In the genomic region with DNA sequence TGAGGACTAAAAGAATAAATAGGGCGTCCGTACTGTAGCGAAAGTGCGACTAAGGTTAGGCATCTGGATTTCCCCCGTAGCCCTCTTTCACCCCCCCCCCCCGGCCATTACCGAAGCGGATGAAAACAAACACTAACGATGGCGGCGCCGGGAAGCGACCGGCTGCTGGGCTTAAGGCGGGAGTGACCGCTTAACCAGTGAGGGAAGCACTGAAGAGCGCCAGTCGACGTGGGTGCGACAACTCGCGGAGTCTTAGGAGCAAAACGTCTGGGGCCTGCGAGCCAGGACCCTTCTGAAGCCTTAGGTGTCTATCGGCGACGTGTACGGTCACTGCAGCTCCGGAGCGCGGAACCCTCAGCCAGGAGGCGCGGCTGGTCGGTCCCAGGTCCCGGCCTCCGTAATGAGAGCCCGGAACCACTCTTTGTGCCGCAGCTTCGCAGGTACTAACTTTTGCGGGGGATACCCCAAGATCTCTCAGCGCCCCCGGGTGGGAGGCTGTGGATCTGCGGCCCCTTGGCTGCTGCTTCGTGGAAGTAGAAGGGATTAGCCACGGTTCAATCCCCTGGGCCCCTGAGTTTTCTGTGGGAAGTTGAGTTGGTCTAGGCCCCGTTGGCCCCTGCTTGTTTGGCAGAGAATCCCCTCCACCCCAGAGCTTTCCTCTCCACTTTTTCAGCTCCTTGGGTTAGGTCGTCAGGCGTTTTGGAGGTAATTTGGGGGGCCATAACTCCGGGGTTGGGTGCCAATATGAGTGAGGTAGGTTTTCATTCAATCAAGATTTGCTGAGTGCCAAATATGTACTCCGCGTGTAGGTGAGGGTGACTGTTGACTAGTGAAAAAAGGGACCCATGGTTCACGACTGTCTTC, we compare ENCODE assay signal across 8 cellular contexts. TPM values are rescaled to one million over a fixed set of nuclear protein-coding genes. Genes with fewer than 3 reads are reported as not detected.
DNase-seq lines count a peak whose midpoint lies in the region; ATAC-seq and TF ChIP-seq lines count a peak whose summit lies in the region.

A gene (plus strand): TSS at position 103 of the 864 bp plus-strand sequence. CDS start 26,739 bp downstream, outside the sequence.

- TF ChIP-seq POLR2A in erythroblast (IDR thresholded peaks at IDR 0.05; ENCODE audit: low read length) = peak; percentile 23

- H3K9me3 ChIP-seq in Caco-2 (no peaks in the 10 kb centered on the region), OCI-LY3 (ENCODE audit: insufficient read depth, low read length) (no peaks in the 10 kb centered on the region), muscle layer of colon (ENCODE audit: low read length) (no peaks in the 10 kb centered on the region)

- CTCF ChIA-PET in Caco-2 (lab: Charles Lee) = interaction anchor here (0.6 to 1.9 kb wide), 6 partner anchors 51 to 128 kb away, joined by 3 to 9 read pairs (median 4); no protein-coding TSS in a partner anchor

- H3K27ac ChIP-seq in OCI-LY3 (ENCODE audit: low read length) (peak within 1 kb of the TSS; percentile 79), muscle layer of colon (ENCODE audit: low read depth, low read length) (peak within 1 kb of the TSS; percentile 92)

- no peaks in the 10 kb centered on the region for H3K27me3 ChIP-seq in Caco-2 (replicated peaks; ENCODE audit: control insufficient read depth, insufficient read depth, low read length)
- H3K27me3 ChIP-seq in OCI-LY3 (ENCODE audit: low read depth, low read length) = no peaks in the 10 kb centered on the region
- H3K27me3 ChIP-seq in muscle layer of colon (ENCODE audit: control insufficient read depth in 1 of 2, insufficient read depth in 2 of 2, low read length in 2 of 2) = no peaks in the 10 kb centered on the region

- H3K4me1 ChIP-seq in Caco-2 = peaks cover 11% of the 10 kb centered on the region
- H3K4me1 ChIP-seq in OCI-LY3 (ENCODE audit: low read length) = peaks cover 13% of the 10 kb centered on the region
- peaks cover 19% of the 10 kb centered on the region for H3K4me1 ChIP-seq in muscle layer of colon (ENCODE audit: insufficient read depth, low read length)

- DNase-seq in Caco-2 = peak; percentile 85 to 90
- DNase-seq in HPDE6-E6E7 (ENCODE audit: extremely low spot score) = peak; percentile 68
- DNase-seq in activated T-cell treated with anti-CD3 and anti-CD28 coated beads for 48 hours (ENCODE audit: low read depth) = peak; percentile 73
- peak; percentile 91 to 95 for DNase-seq in erythroblast (lab: John Stamatoyannopoulos, UW)
- DNase-seq in stimulated activated CD8-positive, alpha-beta memory T cell treated with anti-CD3 and anti-CD28 coated beads, Interleukin-7, amount 100 ng/mL, for 1 hour (ENCODE audit: low read depth in 2 of 2) = peak; percentile 62 to 68

- peak within 1 kb of the TSS; percentile 97 for H2AFZ ChIP-seq in OCI-LY3 (ENCODE audit: low read depth, low read length)

- peaks cover 18% of the 10 kb centered on the region for H3K4me1 Mint-ChIP-seq in Caco-2 (ENCODE audit: low read depth, unreplicated experiment)

- POLR2A ChIA-PET in Caco-2 (lab: Charles Lee) = interaction anchor here (0.7 to 3.3 kb wide), 3 partner anchors 24 to 62 kb away, joined by 5 to 22 read pairs (median 6); a partner anchor contains a TSS

- H3K79me2 ChIP-seq in OCI-LY3 (ENCODE audit: low read length) = peaks cover 27% of the 10 kb centered on the region

- H3K27me3 Mint-ChIP-seq in Caco-2 (ENCODE audit: insufficient read depth, unreplicated experiment) = no peaks in the 10 kb centered on the region

- H3K27ac Mint-ChIP-seq in Caco-2 (ENCODE audit: unreplicated experiment) = peak within 1 kb of the TSS; percentile 97

- BruUV-seq in Caco-2 (replicated peaks; lab: Mats Ljungman, UMichigan) = TSS peak; percentile 65

- peak within 1 kb of the TSS; percentile 90 for H3K4me3 Mint-ChIP-seq in Caco-2 (ENCODE audit: unreplicated experiment)

- H3K4me2 ChIP-seq in OCI-LY3 (ENCODE audit: low read length) = peak within 1 kb of the TSS; percentile 81

- peak within 1 kb of the TSS; percentile 92 for H3K9ac ChIP-seq in OCI-LY3 (ENCODE audit: low read length)
- H3K9ac ChIP-seq in muscle layer of colon (ENCODE audit: low read length) = peak within 1 kb of the TSS; percentile 84

- peaks cover 21% of the 10 kb centered on the region for H3K36me3 Mint-ChIP-seq in Caco-2 (ENCODE audit: insufficient read depth, unreplicated experiment)

- peak; percentile 82 to 94 for TF ChIP-seq CTCF in Caco-2 (IDR thresholded peaks at IDR 0.05; ENCODE audit: insufficient read depth in 1 of 2, low read depth in 1 of 2, low read length in 1 of 2, severe bottlenecking in 1 of 2, unreplicated experiment in 1 of 2)
- peak; percentile 79 for TF ChIP-seq CTCF in OCI-LY3 (IDR thresholded peaks at IDR 0.05; ENCODE audit: low read depth, low read length)

- peak; percentile 49 for ATAC-seq in GM19467 (IDR thresholded peaks at IDR 0.05; ENCODE audit: unreplicated experiment)

- no peaks in the 10 kb centered on the region for H4K20me1 ChIP-seq in OCI-LY3 (ENCODE audit: insufficient read depth, low read length)

- H3K9me3 Mint-ChIP-seq in Caco-2 (ENCODE audit: unreplicated experiment) = no peaks in the 10 kb centered on the region

- intact Hi-C loops in Caco-2 (cut with micrococcal nuclease; ENCODE audit: unreplicated experiment) = loop anchor here (1.0 to 2.0 kb wide), 4 partner anchors 23 to 225 kb away; a partner anchor contains a TSS

- peak within 1 kb of the TSS; percentile 96 for H3K4me3 ChIP-seq in Caco-2 (ENCODE audit: low read depth, low read length)
- H3K4me3 ChIP-seq in OCI-LY3 (ENCODE audit: low read length) = peak within 1 kb of the TSS; percentile 96
- H3K4me3 ChIP-seq in muscle layer of colon (ENCODE audit: low read depth in 1 of 2, low read length in 2 of 2) = peak within 1 kb of the TSS; percentile 97 to 98

- H3K36me3 ChIP-seq in Caco-2 (ENCODE audit: control insufficient read depth, insufficient read depth, low read length) (no peaks in the 10 kb centered on the region), OCI-LY3 (replicated peaks; ENCODE audit: low read depth, low read length) (no peaks in the 10 kb centered on the region), muscle layer of colon (ENCODE audit: insufficient read depth, low read length) (peaks cover 6% of the 10 kb centered on the region)

RNA-seq across cellular contexts. Expression of the gene that starts here (rescaled TPM):
- 75.9 and 101 TPM in 2 replicates for total RNA-seq in Caco-2 (2022)

Comparison
In these comparisons a context has a peak if more than half of its experiments do, and no peak if none do; other contexts are left out.
1. Peak in every context shown above with its lines: DNase-seq, ATAC-seq, H3K4me3 ChIP-seq and H3K27ac ChIP-seq.